In genomic region chr1:94417702-94417961, GRCh38 we compare ENCODE assay signal across 8 cellular contexts. TPM values are rescaled to one million over a fixed set of nuclear protein-coding genes. Genes with fewer than 3 reads are reported as not detected.
A peak's percentile ranks its signal among the peaks of the same experiment; 100 is the strongest.
DNase-seq lines count a peak whose midpoint lies in the region; ATAC-seq and TF ChIP-seq lines count a peak whose summit lies in the region.

No MANE protein-coding gene starts in this region.

- H3K4me1 ChIP-seq in left ventricle myocardium inferior (peaks cover 53% of the 10 kb centered on the region), mucosa of descending colon (ENCODE audit: low read depth) (peaks cover 26% of the 10 kb centered on the region), aorta (ENCODE audit: control insufficient read depth in 1 of 2, insufficient read depth in 2 of 2, low read length in 2 of 2) (peaks cover 0 to 4% of the 10 kb centered on the region in 2 donors)

- H3K36me3 ChIP-seq in left ventricle myocardium inferior (no peaks in the 10 kb centered on the region), mucosa of descending colon (ENCODE audit: low read depth) (peaks cover 6% of the 10 kb centered on the region), aorta (ENCODE audit: control insufficient read depth in 1 of 2, insufficient read depth in 2 of 2, low read length in 1 of 2) (no peaks in the 10 kb centered on the region)

- H3K27me3 ChIP-seq in left ventricle myocardium inferior (ENCODE audit: low read depth) (no peaks in the 10 kb centered on the region), dorsolateral prefrontal cortex (no peaks in the 10 kb centered on the region), aorta (ENCODE audit: control insufficient read depth in 1 of 2, insufficient read depth in 2 of 2, low read length in 1 of 2) (no peaks in the 10 kb centered on the region)

- H3K9me3 ChIP-seq in left ventricle myocardium inferior (replicated peaks) (no peaks in the 10 kb centered on the region), mucosa of descending colon (no peaks in the 10 kb centered on the region), aorta (ENCODE audit: control insufficient read depth, low read length) (no peaks in the 10 kb centered on the region)

- peak overlapping the region; percentile 95 for H3K4me3 ChIP-seq in left ventricle myocardium inferior
- peak overlapping the region; percentile 52 to 99 (median 96) for H3K4me3 ChIP-seq in dorsolateral prefrontal cortex
- H3K4me3 ChIP-seq in mucosa of descending colon: peak overlapping the region; percentile 97
- H3K4me3 ChIP-seq in aorta (ENCODE audit: low read length in 2 of 2): peak overlapping the region; percentile 69 to 81

- TF ChIP-seq CTCF in left ventricle myocardium inferior (IDR thresholded peaks at IDR 0.05; ENCODE audit: borderline replicate concordance): no peak
- peak in 1 of 56 donors; percentile 2 for TF ChIP-seq CTCF in dorsolateral prefrontal cortex (IDR thresholded peaks at IDR 0.05 in 54 of 56, conservative IDR thresholded peaks at IDR 0.05 in 2 of 56; ENCODE audit: low read depth in 1 of 56, partially characterized antibody in 56 of 56)
- no peak for TF ChIP-seq CTCF in mucosa of descending colon (IDR thresholded peaks at IDR 0.05)

- no peak for ATAC-seq in left ventricle myocardium superior
- no peak for ATAC-seq in mucosa of descending colon
- ATAC-seq in aorta (ENCODE audit: low FRiP score): no peak

- WGBS in aorta, 2 donors: 1% methylated on average over 9 of the region's 9 CpGs

- H3K27ac ChIP-seq in left ventricle myocardium inferior (replicated peaks) (peak overlapping the region; percentile 92), dorsolateral prefrontal cortex (peak overlapping the region; percentile 80 to 99 (median 97)), aorta (ENCODE audit: low read depth in 1 of 2, low read length in 2 of 2) (peak overlapping the region in 1 of 2 donors; percentile 85)

- intact Hi-C loops in left ventricle myocardium inferior (cut with micrococcal nuclease): no loop called here
- intact Hi-C loops in left ventricle myocardium superior (cut with micrococcal nuclease): no loop called here
- intact Hi-C loops in dorsolateral prefrontal cortex (cut with DNase I): loop anchor here in 1 of 2 donors (5.0 kb wide), 3 partner anchors 75 to 570 kb away; no protein-coding TSS in a partner anchor
- intact Hi-C loops in mucosa of descending colon (cut with DNase I, micrococcal nuclease): no loop called here
- intact Hi-C loops in aorta (cut with DNase I): no loop called here

- no peak for DNase-seq in left ventricle myocardium inferior
- no peak for DNase-seq in left ventricle myocardium superior
- no peak for DNase-seq in dorsolateral prefrontal cortex
- no peak for DNase-seq in mucosa of descending colon
- no peak for DNase-seq in aorta
- no peak for DNase-seq in central memory CD4-positive, alpha-beta T cell
- no peak for DNase-seq in stimulated activated CD4-positive, alpha-beta T cell treated with anti-CD3 and anti-CD28 coated beads, Interleukin-15, amount 100 ng/mL, for 24 hours
- no peak for DNase-seq in stimulated activated CD4-positive, alpha-beta T cell treated with anti-CD3 and anti-CD28 coated beads, Interleukin-2, amount 100 ng/mL, for 48 hours

RNA-seq across cellular contexts. Expression of gene ABCD3, which starts 0.6 kb away (rescaled TPM):
- total RNA-seq in left ventricle myocardium inferior (76.6 TPM), left ventricle myocardium superior (66.2 TPM), dorsolateral prefrontal cortex (10 to 100 TPM; 29.3 to 56.2 (median 39.9) TPM), mucosa of descending colon (100 to 1,000 TPM in 1 of 3 donors, 10 to 100 TPM in 2; 67.9 to 102 (median 99.3) TPM), aorta (10 to 100 TPM; 26.8 to 34.7 TPM)
- 10 to 100 TPM; 18.4 to 20.4 TPM for polyA plus RNA-seq in aorta
